Comparison of ENCODE assay signal across 16 cellular contexts in genomic region chr14:102691763-102692162, GRCh38.
"Had no signal": no experiment of that assay in that cellular context is flagged by ENCODE, and none has a peak within 500 bp of the region (broad histone marks: within the 10 kb centered on the region; RNA-seq: fewer than 3 reads in every experiment).

No MANE protein-coding gene starts in this region.

- H3K9me3 ChIP-seq: psoas muscle, right lobe of liver, tibial artery, vagina had no signal

- H3K27ac ChIP-seq: psoas muscle, right lobe of liver, tibial artery, vagina, WERI-Rb-1 had no signal

- H3K4me3 ChIP-seq: lung, psoas muscle, right lobe of liver, tibial artery, vagina had no signal

- H3K27ac Mint-ChIP-seq: activated CD4-positive, alpha-beta memory T cell treated with anti-CD3 and anti-CD28 coated beads, Interleukin-2, amount 10 ng/mL, durations not matched to agents 7 days and 5 days; activated CD4-positive, alpha-beta T cell treated with anti-CD3 and anti-CD28 coated beads for 36 hours; natural killer cell treated with Interleukin-12 subunit alpha and Interleukin-12 subunit beta and Interleukin-15 and Interleukin-18, amount 100 ng/mL, for 72 hours; stimulated activated effector memory CD8-positive, alpha-beta T cell treated with anti-CD3 and anti-CD28 coated beads, Interleukin-12 subunit alpha, Interleukin-12 subunit beta, amount 100 ng/mL, for 72 hours had no signal

- DNase-seq: activated CD4-positive, alpha-beta memory T cell treated with anti-CD3 and anti-CD28 coated beads, Interleukin-2, amount 10 ng/mL, durations not matched to agents 7 days and 5 days; activated CD4-positive, alpha-beta T cell treated with anti-CD3 and anti-CD28 coated beads for 36 hours; activated CD8-positive, alpha-beta memory T cell treated with anti-CD3 and anti-CD28 coated beads, Interleukin-2, amount 50 U/mL, for 4 hours; activated naive CD4-positive, alpha-beta T cell treated with Interleukin-2 at 50 U/mL for 16 hours; foreskin melanocyte; hippocampal formation; psoas muscle; right lobe of liver; T1000; tibial artery; WERI-Rb-1 had no signal

- H3K27me3 ChIP-seq: right lobe of liver, tibial artery, vagina had no signal

- FAIRE-seq: astrocyte had no signal

- H3K27me3 Mint-ChIP-seq: activated CD4-positive, alpha-beta memory T cell treated with anti-CD3 and anti-CD28 coated beads, Interleukin-2, amount 10 ng/mL, durations not matched to agents 7 days and 5 days; activated CD4-positive, alpha-beta T cell treated with anti-CD3 and anti-CD28 coated beads for 36 hours; natural killer cell treated with Interleukin-12 subunit alpha and Interleukin-12 subunit beta and Interleukin-15 and Interleukin-18, amount 100 ng/mL, for 72 hours had no signal

- H3K36me3 Mint-ChIP-seq: natural killer cell treated with Interleukin-12 subunit alpha and Interleukin-12 subunit beta and Interleukin-15 and Interleukin-18, amount 100 ng/mL, for 72 hours; stimulated activated effector memory CD8-positive, alpha-beta T cell treated with anti-CD3 and anti-CD28 coated beads, Interleukin-12 subunit alpha, Interleukin-12 subunit beta, amount 100 ng/mL, for 72 hours had no signal

- H3K36me3 ChIP-seq: right lobe of liver, tibial artery, vagina, WERI-Rb-1 had no signal

- H3K9me3 Mint-ChIP-seq: activated CD4-positive, alpha-beta memory T cell treated with anti-CD3 and anti-CD28 coated beads, Interleukin-2, amount 10 ng/mL, durations not matched to agents 7 days and 5 days; natural killer cell treated with Interleukin-12 subunit alpha and Interleukin-12 subunit beta and Interleukin-15 and Interleukin-18, amount 100 ng/mL, for 72 hours; stimulated activated effector memory CD8-positive, alpha-beta T cell treated with anti-CD3 and anti-CD28 coated beads, Interleukin-12 subunit alpha, Interleukin-12 subunit beta, amount 100 ng/mL, for 72 hours had no signal

- H3K4me3 Mint-ChIP-seq: activated CD4-positive, alpha-beta memory T cell treated with anti-CD3 and anti-CD28 coated beads, Interleukin-2, amount 10 ng/mL, durations not matched to agents 7 days and 5 days; activated CD4-positive, alpha-beta T cell treated with anti-CD3 and anti-CD28 coated beads for 36 hours; natural killer cell treated with Interleukin-12 subunit alpha and Interleukin-12 subunit beta and Interleukin-15 and Interleukin-18, amount 100 ng/mL, for 72 hours; stimulated activated effector memory CD8-positive, alpha-beta T cell treated with anti-CD3 and anti-CD28 coated beads, Interleukin-12 subunit alpha, Interleukin-12 subunit beta, amount 100 ng/mL, for 72 hours had no signal

- ATAC-seq: activated CD4-positive, alpha-beta T cell treated with anti-CD3 and anti-CD28 coated beads for 36 hours; natural killer cell treated with Interleukin-12 subunit alpha and Interleukin-12 subunit beta and Interleukin-15 and Interleukin-18, amount 100 ng/mL, for 72 hours; psoas muscle; stimulated activated effector memory CD8-positive, alpha-beta T cell treated with anti-CD3 and anti-CD28 coated beads, Interleukin-12 subunit alpha, Interleukin-12 subunit beta, amount 100 ng/mL, for 72 hours had no signal
